11 cellular contexts compared by ENCODE assay signal in genomic region chr14:52844262-52845060, GRCh38. TPM values are rescaled to one million over a fixed set of nuclear protein-coding genes. Genes with fewer than 3 reads are reported as not detected.
A peak's percentile ranks its signal among the peaks of the same experiment; 100 is the strongest.
DNase-seq lines count a peak whose midpoint lies in the region; ATAC-seq and TF ChIP-seq lines count a peak whose summit lies in the region.
"Had no signal": no experiment of that assay in that cellular context is flagged by ENCODE, and none has a peak within 500 bp of the region (broad histone marks: within the 10 kb centered on the region; RNA-seq: fewer than 3 reads in every experiment).

No MANE protein-coding gene starts in this region.

- no peaks in the 10 kb centered on the region for H3K9me2 ChIP-seq in SK-N-SH

- peak overlapping the region; percentile 18 for H3K9ac ChIP-seq in SK-N-SH

- no peak for TF ChIP-seq CTCF in SK-N-SH (IDR thresholded peaks at IDR 0.05)
- no peak for TF ChIP-seq CTCF in heart left ventricle (IDR thresholded peaks at IDR 0.05)
- no peak for TF ChIP-seq CTCF in ovary (IDR thresholded peaks at IDR 0.05)
- TF ChIP-seq CTCF in thyroid gland (IDR thresholded peaks at IDR 0.05), result no peak

- DNase-seq in Ammon's horn (ENCODE audit: low spot score), result peak; percentile 25
- no peak for DNase-seq in SK-N-SH
- DNase-seq in heart left ventricle, result peak in 1 of 5 donors; percentile 63
- peak in 2 of 5 donors; percentile 16 to 45 for DNase-seq in ovary
- no peak for DNase-seq in natural killer cell treated with Interleukin-12 subunit alpha and Interleukin-12 subunit beta and Interleukin-15 and Interleukin-18, amount 100 ng/mL, for 72 hours (ENCODE audit: low spot score)
- no peak for DNase-seq in thyroid gland
- DNase-seq: AML-193, NCI-H748 treated with DMSO at 0.1 percent for 48 hours, retina had no signal

- H4K20me1 ChIP-seq in SK-N-SH (ENCODE audit: insufficient read depth), result no peaks in the 10 kb centered on the region

- H3K4me1 ChIP-seq in SK-N-SH (ENCODE audit: control insufficient read depth in 1 of 2, insufficient read depth in 2 of 2, low read depth in 1 of 2, low read length in 1 of 2), result peaks cover 4 to 26% of the 10 kb centered on the region in 2 experiments; a peak in 2 of 4 replicates
- peaks cover 0 to 21% (median 13%) of the 10 kb centered on the region in 12 donors for H3K4me1 ChIP-seq in heart left ventricle
- H3K4me1 ChIP-seq in ovary (ENCODE audit: insufficient read depth), result peaks cover 4% of the 10 kb centered on the region
- peaks cover 0 to 18% of the 10 kb centered on the region in 2 donors for H3K4me1 ChIP-seq in thyroid gland

- intact Hi-C loops in heart left ventricle (cut with DNase I) (loop anchor here in 3 of 10 donors (2.0 kb wide), 1 partner anchor 106 kb away; the partner anchor contains the start of gene FERMT2 (in 3 of the 3)), ovary (cut with DNase I) (no loop called here), thyroid gland (cut with DNase I) (no loop called here)

- H3K27ac ChIP-seq in SK-N-SH (ENCODE audit: low read depth in 2 of 2, low read length in 1 of 2), result peak overlapping the region in 1 of 2 experiments; percentile 49; a peak in 2 of 4 replicates
- peak overlapping the region; percentile 41 to 79 (median 66) for H3K27ac ChIP-seq in heart left ventricle
- peak overlapping the region; percentile 29 to 52 for H3K27ac ChIP-seq in ovary
- H3K27ac ChIP-seq in thyroid gland, result no peak overlapping the region

- H3K4me1 Mint-ChIP-seq in natural killer cell treated with Interleukin-12 subunit alpha and Interleukin-12 subunit beta and Interleukin-15 and Interleukin-18, amount 100 ng/mL, for 72 hours (ENCODE audit: low read depth in 2 of 2), result no peaks in the 10 kb centered on the region

- TF ChIP-seq POLR2A in heart left ventricle (IDR thresholded peaks at IDR 0.05), result no peak
- TF ChIP-seq POLR2A in ovary (IDR thresholded peaks at IDR 0.05), result no peak
- no peak for TF ChIP-seq POLR2A in thyroid gland (IDR thresholded peaks at IDR 0.05)

- peaks cover 18% of the 10 kb centered on the region for H3F3A ChIP-seq in SK-N-SH (replicated peaks; ENCODE audit: insufficient read depth)

- CTCF ChIA-PET in SK-N-SH (lab: Yijun Ruan, JAX), result no interaction called here

- H3K9me3 ChIP-seq in SK-N-SH (no peaks in the 10 kb centered on the region), heart left ventricle (no peaks in the 10 kb centered on the region), ovary (no peaks in the 10 kb centered on the region), thyroid gland (no peaks in the 10 kb centered on the region)

- H3K4me3 ChIP-seq in SK-N-SH (ENCODE audit: low read depth in 2 of 2, low read length in 1 of 2) (no peak overlapping the region), heart left ventricle (peak overlapping the region in 4 of 12 donors; percentile 1 to 6 (median 2)), ovary (no peak overlapping the region), thyroid gland (replicated peaks in 1 of 3) (no peak overlapping the region)

- H3K79me2 ChIP-seq in SK-N-SH (ENCODE audit: insufficient read depth), result no peaks in the 10 kb centered on the region

- H3K4me2 ChIP-seq in SK-N-SH, result peak overlapping the region; percentile 17; the same call in 1 of the 2 replicates

- TF ChIP-seq RAD21 in SK-N-SH (IDR thresholded peaks at IDR 0.05; ENCODE audit: low read length), result no peak

- H3K36me3 ChIP-seq in SK-N-SH (replicated peaks in 1 of 2; ENCODE audit: control insufficient read depth in 1 of 2, insufficient read depth in 2 of 2, low read length in 1 of 2) (no peaks in the 10 kb centered on the region), heart left ventricle (no peaks in the 10 kb centered on the region), ovary (no peaks in the 10 kb centered on the region), thyroid gland (no peaks in the 10 kb centered on the region)

- H2AFZ ChIP-seq in SK-N-SH (ENCODE audit: low read depth), result peak overlapping the region; percentile 72; the same call in 1 of the 2 replicates

- POLR2A ChIA-PET in SK-N-SH (lab: Yijun Ruan, JAX), result no interaction called here

- WGBS in SK-N-SH (ENCODE audit: low lambda C conversion rate), result 77% methylated on average over 6 of the region's 6 CpGs
- WGBS in heart left ventricle, 4 donors, result 2 to 33% (median 15%) methylated on average over 6 of the region's 6 CpGs
- 13 to 25% (median 14%) methylated on average over 6 of the region's 6 CpGs for WGBS in ovary, 3 donors
- WGBS in thyroid gland, 2 donors, result 52 to 65% methylated on average over 6 of the region's 6 CpGs

- no peak overlapping the region for H3K27ac Mint-ChIP-seq in natural killer cell treated with Interleukin-12 subunit alpha and Interleukin-12 subunit beta and Interleukin-15 and Interleukin-18, amount 100 ng/mL, for 72 hours

- H3K4me3 Mint-ChIP-seq in natural killer cell treated with Interleukin-12 subunit alpha and Interleukin-12 subunit beta and Interleukin-15 and Interleukin-18, amount 100 ng/mL, for 72 hours, result no peak overlapping the region

- no peaks in the 10 kb centered on the region for H3K9me3 Mint-ChIP-seq in natural killer cell treated with Interleukin-12 subunit alpha and Interleukin-12 subunit beta and Interleukin-15 and Interleukin-18, amount 100 ng/mL, for 72 hours

- no peaks in the 10 kb centered on the region for H3K27me3 Mint-ChIP-seq in natural killer cell treated with Interleukin-12 subunit alpha and Interleukin-12 subunit beta and Interleukin-15 and Interleukin-18, amount 100 ng/mL, for 72 hours

- TF ChIP-seq EP300 in SK-N-SH (IDR thresholded peaks at IDR 0.05; ENCODE audit: borderline replicate concordance in 1 of 2, low read depth in 1 of 2, low read length in 1 of 2) (no peak), ovary (IDR thresholded peaks at IDR 0.05) (no peak)

- H3K27me3 ChIP-seq in SK-N-SH (ENCODE audit: insufficient read depth), result no peaks in the 10 kb centered on the region
- no peaks in the 10 kb centered on the region for H3K27me3 ChIP-seq in heart left ventricle
- no peaks in the 10 kb centered on the region for H3K27me3 ChIP-seq in ovary
- H3K27me3 ChIP-seq in thyroid gland, result no peaks in the 10 kb centered on the region

- peak; percentile 33 to 77 (median 68) for ATAC-seq in heart left ventricle
- no peak for ATAC-seq in HG02852 (IDR thresholded peaks at IDR 0.05; ENCODE audit: unreplicated experiment)
- ATAC-seq in natural killer cell treated with Interleukin-12 subunit alpha and Interleukin-12 subunit beta and Interleukin-15 and Interleukin-18, amount 100 ng/mL, for 72 hours, result no peak
- ATAC-seq in GM19467 (IDR thresholded peaks at IDR 0.05; ENCODE audit: unreplicated experiment), result no peak

- no peaks in the 10 kb centered on the region for H3K36me3 Mint-ChIP-seq in natural killer cell treated with Interleukin-12 subunit alpha and Interleukin-12 subunit beta and Interleukin-15 and Interleukin-18, amount 100 ng/mL, for 72 hours

TF ChIP-seq in SK-N-SH, 30 proteins besides CTCF, POLR2A, EP300 and RAD21:
- TF ChIP-seq SMC3 (IDR thresholded peaks at IDR 0.05; ENCODE audit: low read depth, low read length) (no peak), EZH2phosphoT487 (IDR thresholded peaks at IDR 0.05; ENCODE audit: borderline replicate concordance, low read depth) (no peak), TCF12 (IDR thresholded peaks at IDR 0.05) (no peak), TEAD4 (IDR thresholded peaks at IDR 0.05; ENCODE audit: borderline replicate concordance, insufficient read depth) (no peak), RCOR1 (IDR thresholded peaks at IDR 0.05; ENCODE audit: low read length) (no peak), USF1 (IDR thresholded peaks at IDR 0.05; ENCODE audit: borderline replicate concordance, low read depth) (no peak)

RNA-seq across cellular contexts. Expression of gene GNPNAT1, which starts 53.1 kb away (rescaled TPM):
- polyA plus RNA-seq in SK-N-SH (2012; rRNA removed) (15.2 and 18.0 TPM in 2 replicates), heart left ventricle (10 to 100 TPM in 1 of 2 donors, 1 to 10 TPM in 1; 2.7 to 19.9 TPM), ovary (10 to 100 TPM; 11.0 to 29.8 TPM)
- polyA plus RNA-seq in SK-N-SH (2012; cell fraction: cytosol; rRNA removed), result 20.7 and 25.8 TPM in 2 replicates
- 6.6 and 8.8 TPM in 2 replicates for polyA plus RNA-seq in SK-N-SH (2012; cell fraction: nucleus; rRNA removed)
- total RNA-seq in heart left ventricle (10 to 100 TPM in 4 of 9 donors, 1 to 10 TPM in 5; 5.3 to 12.8 (median 8.0) TPM), ovary (10 to 100 TPM in 6 of 7 donors, 1 to 10 TPM in 1; 9.9 to 24.8 (median 16.5) TPM), thyroid gland (10 to 100 TPM; 10.3 to 11.7 (median 10.6) TPM)
- 10 to 100 TPM; 25.9 to 31.4 TPM for total RNA-seq in natural killer cell treated with Interleukin-12 subunit alpha and Interleukin-12 subunit beta and Interleukin-15 and Interleukin-18, amount 100 ng/mL, for 72 hours

Comparison
In these comparisons a context has a peak if more than half of its experiments do, and no peak if none do; other contexts are left out.
1. H3K27ac ChIP-seq: peak in heart left ventricle (12 of 12) and ovary (2 of 2); none in thyroid gland (0 of 3).
2. ATAC-seq: peak in heart left ventricle (4 of 4); none in HG02852 (single experiment), natural killer cell treated with Interleukin-12 subunit alpha and Interleukin-12 subunit beta and Interleukin-15 and Interleukin-18, amount 100 ng/mL, for 72 hours (0 of 2) and GM19467 (single experiment).